ENCODE assay signal across 18 cellular contexts in the genomic region with DNA sequence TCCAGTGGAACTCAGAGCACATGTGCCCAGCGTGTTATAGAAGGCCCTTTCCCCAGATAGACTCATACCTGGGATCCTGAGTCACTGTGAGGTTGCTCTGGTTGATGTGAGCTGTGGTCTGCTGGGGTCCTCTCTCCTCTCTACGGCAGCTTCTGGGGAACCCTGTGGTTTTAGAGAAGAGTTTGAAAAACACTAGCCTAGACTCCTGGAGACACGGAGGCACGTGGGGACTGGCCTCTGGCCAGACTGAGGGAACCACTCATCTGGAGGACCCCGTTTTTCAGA. TPM values are rescaled to one million over a fixed set of nuclear protein-coding genes. Genes with fewer than 3 reads are reported as not detected.
DNase-seq lines count a peak whose midpoint lies in the region; ATAC-seq and TF ChIP-seq lines count a peak whose summit lies in the region.
"Had no signal": no experiment of that assay in that cellular context is flagged by ENCODE, and none has a peak within 500 bp of the region (broad histone marks: within the 10 kb centered on the region; RNA-seq: fewer than 3 reads in every experiment).

No MANE protein-coding gene starts in this region.

- peaks cover 20% of the 10 kb centered on the region for H3K4me1 ChIP-seq in SJCRH30
- peaks cover 5% of the 10 kb centered on the region for H3K4me1 ChIP-seq in endocrine pancreas (ENCODE audit: control insufficient read depth, insufficient read depth, low read length)
- H3K4me1 ChIP-seq in skeletal muscle tissue (ENCODE audit: control insufficient read depth in 3 of 3, insufficient read depth in 3 of 3, low read length in 3 of 3) = peaks cover 18 to 46% (median 33%) of the 10 kb centered on the region in 3 donors

- H3K27me3 ChIP-seq in SJCRH30 (no peaks in the 10 kb centered on the region), endocrine pancreas (ENCODE audit: control insufficient read depth, insufficient read depth, low read length) (no peaks in the 10 kb centered on the region), skeletal muscle tissue (ENCODE audit: control insufficient read depth in 3 of 3, insufficient read depth in 3 of 3, low read length in 3 of 3) (no peaks in the 10 kb centered on the region)
- H3K27me3 ChIP-seq in CD4-positive, alpha-beta T cell (ENCODE audit: control insufficient read depth, insufficient read depth, low read length) = no peaks in the 10 kb centered on the region
- H3K27me3 ChIP-seq: right atrium auricular region, stomach had no signal

- intact Hi-C loops in CD14-positive monocyte (cut with micrococcal nuclease) = loop anchor here in 1 of 2 donors (5.0 kb wide), 1 partner anchor 37 kb away; no protein-coding TSS in a partner anchor
- intact Hi-C loops in CD4-positive, alpha-beta T cell (cut with DNase I, micrococcal nuclease) = no loop called here

- TF ChIP-seq CTCF in CD14-positive monocyte (IDR thresholded peaks at IDR 0.05) = no peak
- TF ChIP-seq CTCF in CD4-positive, alpha-beta T cell (IDR thresholded peaks at IDR 0.05) = no peak

- no peak for ATAC-seq in CD4-positive, alpha-beta T cell (ENCODE audit: poor library complexity)
- ATAC-seq in GM18502 (IDR thresholded peaks at IDR 0.05; ENCODE audit: poor library complexity, unreplicated experiment) = no peak

- H3K9me3 Mint-ChIP-seq in CD14-positive monocyte = peaks cover 0 to 3% (median 0%) of the 10 kb centered on the region in 7 donors
- no peaks in the 10 kb centered on the region for H3K9me3 Mint-ChIP-seq in CD4-positive, alpha-beta T cell
- H3K9me3 Mint-ChIP-seq: activated CD4-positive, alpha-beta memory T cell treated with anti-CD3 and anti-CD28 coated beads for 36 hours; activated T-helper 1 cell treated with anti-CD3 and anti-CD28 coated beads, Interleukin-12 subunit alpha, Interleukin-12 subunit beta, Interleukin-2, Interleukin-4 antibody, amounts not matched to agents 30 ng/mL and 10 ng/mL and 1 ng/mL, durations not matched to agents 14 hours and 24 hours and 36 hours; H9 had no signal

- H3K36me3 ChIP-seq in SJCRH30 (no peaks in the 10 kb centered on the region), endocrine pancreas (ENCODE audit: control insufficient read depth, insufficient read depth, low read length) (no peaks in the 10 kb centered on the region), skeletal muscle tissue (ENCODE audit: control insufficient read depth in 3 of 3, insufficient read depth in 3 of 3, low read length in 3 of 3) (peaks cover 0 to 3% (median 2%) of the 10 kb centered on the region in 3 donors)
- H3K36me3 ChIP-seq: lower lobe of right lung, right atrium auricular region had no signal

- CTCF ChIA-PET in CD4-positive, alpha-beta T cell (lab: Charles Lee) = interaction anchor here (0.7 kb wide), 1 partner anchor 24 kb away, joined by 4 read pairs; no protein-coding TSS in a partner anchor

- H3K36me3 Mint-ChIP-seq in CD14-positive monocyte = peaks cover 22 to 28% of the 10 kb centered on the region in 2 donors
- no peaks in the 10 kb centered on the region for H3K36me3 Mint-ChIP-seq in CD4-positive, alpha-beta T cell (ENCODE audit: low read depth)

- peaks cover 20% of the 10 kb centered on the region for H3K4me1 Mint-ChIP-seq in CD14-positive monocyte
- peaks cover 4% of the 10 kb centered on the region for H3K4me1 Mint-ChIP-seq in CD4-positive, alpha-beta T cell (ENCODE audit: low read depth)

- H3K9me3 ChIP-seq in SJCRH30 (replicated peaks) (no peaks in the 10 kb centered on the region), endocrine pancreas (ENCODE audit: control insufficient read depth, low read length) (no peaks in the 10 kb centered on the region), skeletal muscle tissue (ENCODE audit: control insufficient read depth in 3 of 3, low read length in 3 of 3) (no peaks in the 10 kb centered on the region)
- no peaks in the 10 kb centered on the region for H3K9me3 ChIP-seq in CD4-positive, alpha-beta T cell (ENCODE audit: control insufficient read depth, low read length)
- H3K9me3 ChIP-seq: lower lobe of right lung, right atrium auricular region, stomach had no signal

- no peak for DNase-seq in CD14-positive monocyte (ENCODE audit: low spot score)
- DNase-seq in SJCRH30 = no peak
- DNase-seq in SKM-1 (lab: John Stamatoyannopoulos, UW; ENCODE audit: unreplicated experiment) = no peak
- no peak for DNase-seq in CD4-positive, alpha-beta T cell
- no peak for DNase-seq in foreskin melanocyte
- DNase-seq: activated CD4-positive, alpha-beta memory T cell treated with anti-CD3 and anti-CD28 coated beads for 36 hours; effector memory CD4-positive, alpha-beta T cell; NCI-H1105 had no signal

- peak overlapping the region; percentile 11 for H3K9ac ChIP-seq in endocrine pancreas (ENCODE audit: control insufficient read depth, insufficient read depth, low read length)
- peak overlapping the region; percentile 16 to 66 (median 54) for H3K9ac ChIP-seq in skeletal muscle tissue (ENCODE audit: low read depth in 1 of 3, low read length in 3 of 3)

- peak overlapping the region in 4 of 7 donors; percentile 8 to 82 (median 45) for H3K27ac Mint-ChIP-seq in CD14-positive monocyte
- H3K27ac Mint-ChIP-seq in CD4-positive, alpha-beta T cell = no peak overlapping the region
- H3K27ac Mint-ChIP-seq: activated CD4-positive, alpha-beta memory T cell treated with anti-CD3 and anti-CD28 coated beads for 36 hours; activated T-helper 1 cell treated with anti-CD3 and anti-CD28 coated beads, Interleukin-12 subunit alpha, Interleukin-12 subunit beta, Interleukin-2, Interleukin-4 antibody, amounts not matched to agents 30 ng/mL and 10 ng/mL and 1 ng/mL, durations not matched to agents 14 hours and 24 hours and 36 hours had no signal

- no peak overlapping the region for H3K4me3 Mint-ChIP-seq in CD14-positive monocyte
- no peak overlapping the region for H3K4me3 Mint-ChIP-seq in CD4-positive, alpha-beta T cell
- H3K4me3 Mint-ChIP-seq: activated CD4-positive, alpha-beta memory T cell treated with anti-CD3 and anti-CD28 coated beads for 36 hours; activated T-helper 1 cell treated with anti-CD3 and anti-CD28 coated beads, Interleukin-12 subunit alpha, Interleukin-12 subunit beta, Interleukin-2, Interleukin-4 antibody, amounts not matched to agents 30 ng/mL and 10 ng/mL and 1 ng/mL, durations not matched to agents 14 hours and 24 hours and 36 hours; H9 had no signal

- H3K27ac ChIP-seq in SJCRH30 (peak overlapping the region; percentile 11; the same call in 1 of the 2 replicates), skeletal muscle tissue (ENCODE audit: low read depth, low read length) (peak overlapping the region; percentile 48)
- H3K27ac ChIP-seq in CD4-positive, alpha-beta T cell (ENCODE audit: low read depth, low read length) = no peak overlapping the region
- H3K27ac ChIP-seq: lower lobe of right lung, right atrium auricular region had no signal

- H3K27me3 Mint-ChIP-seq in CD14-positive monocyte (ENCODE audit: low read depth in 3 of 3) = peaks cover 0 to 4% (median 0%) of the 10 kb centered on the region in 3 donors
- no peaks in the 10 kb centered on the region for H3K27me3 Mint-ChIP-seq in CD4-positive, alpha-beta T cell
- H3K27me3 Mint-ChIP-seq: activated CD4-positive, alpha-beta memory T cell treated with anti-CD3 and anti-CD28 coated beads for 36 hours had no signal

- POLR2A ChIA-PET in CD4-positive, alpha-beta T cell (lab: Charles Lee) = no interaction called here

- no peak overlapping the region for H3K4me3 ChIP-seq in SJCRH30
- H3K4me3 ChIP-seq in endocrine pancreas (ENCODE audit: control insufficient read depth, insufficient read depth, low read length) = no peak overlapping the region
- H3K4me3 ChIP-seq in skeletal muscle tissue (ENCODE audit: low read length in 3 of 3) = peak overlapping the region in 1 of 3 donors; percentile 4
- H3K4me3 ChIP-seq: GM12878, lower lobe of right lung, right atrium auricular region, stomach had no signal

RNA-seq across cellular contexts. Expression of gene ZNF775, which starts 10.3 kb away (rescaled TPM):
- polyA plus RNA-seq in CD14-positive monocyte = 1 to 10 TPM; 1.3 to 2.7 TPM
- total RNA-seq in SJCRH30 (2014; rRNA removed; shearing (Covaris generic)) = 8.1 and 9.5 TPM in 2 replicates
- 6.8 TPM for total RNA-seq in skeletal muscle tissue
- under 1 TPM; 0.38 to 0.45 TPM for total RNA-seq in CD4-positive, alpha-beta T cell

RNA-seq across cellular contexts. Expression of gene REPIN1, which starts 20.9 kb away (rescaled TPM):
- polyA plus RNA-seq in CD14-positive monocyte = 10 to 100 TPM; 32.7 to 39.0 TPM
- 174 and 183 TPM in 2 replicates for total RNA-seq in SJCRH30 (2014; rRNA removed; shearing (Covaris generic))
- 31.3 TPM for total RNA-seq in skeletal muscle tissue
- 10 to 100 TPM; 58.2 to 59.8 TPM for total RNA-seq in CD4-positive, alpha-beta T cell

RNA-seq across cellular contexts. Expression of gene RARRES2, which starts 48.0 kb away (rescaled TPM):
- not detected for polyA plus RNA-seq in CD14-positive monocyte
- 68.1 and 89.7 TPM in 2 replicates for total RNA-seq in SJCRH30 (2014; rRNA removed; shearing (Covaris generic))
- total RNA-seq in skeletal muscle tissue = 54.3 TPM
- total RNA-seq in CD4-positive, alpha-beta T cell = not detected
- total RNA-seq: activated CD4-positive, alpha-beta memory T cell treated with anti-CD3 and anti-CD28 coated beads for 36 hours; activated T-helper 1 cell treated with anti-CD3 and anti-CD28 coated beads, Interleukin-12 subunit alpha, Interleukin-12 subunit beta, Interleukin-2, Interleukin-4 antibody, amounts not matched to agents 30 ng/mL and 10 ng/mL and 1 ng/mL, durations not matched to agents 14 hours and 24 hours and 36 hours; T-helper 1 cell treated with Interleukin-12 subunit alpha and Interleukin-12 subunit beta and Interleukin-4 antibody, amounts not matched to agents 30 ng/mL and 1 ng/mL, for 36 hours had no signal

Comparison
In these comparisons a context has a peak if more than half of its experiments do, and no peak if none do; other contexts are left out.
1. RNA of gene RARRES2, which starts 48.0 kb away (total RNA-seq): 68.1 to 89.7 TPM in SJCRH30 and 54.3 TPM in skeletal muscle tissue (single experiment); not detected in CD4-positive, alpha-beta T cell; every median in the first group is over 10 times any median in the second.